ENCODE assay signal across 1 cellular context in genomic region chr1:59816318-59816878, GRCh38.
TF ChIP-seq lines count a peak whose summit lies in the region.

No MANE protein-coding gene starts in this region.

TF ChIP-seq in HCT116, 20 proteins besides CTCF, POLR2A, EP300 and RAD21:
- TF ChIP-seq EZH2phosphoT487 (IDR thresholded peaks at IDR 0.05; ENCODE audit: borderline replicate concordance), result no peak
- TF ChIP-seq, protein P1, sequence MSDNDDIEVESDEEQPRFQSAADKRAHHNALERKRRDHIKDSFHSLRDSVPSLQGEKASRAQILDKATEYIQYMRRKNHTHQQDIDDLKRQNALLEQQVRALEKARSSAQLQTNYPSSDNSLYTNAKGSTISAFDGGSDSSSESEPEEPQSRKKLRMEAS (IDR thresholded peaks at IDR 0.05), result no peak
- no peak for TF ChIP-seq YY1 (IDR thresholded peaks at IDR 0.05; ENCODE audit: extremely low read depth, insufficient replicate concordance, low read depth, low read length)
- no peak for TF ChIP-seq SP1 (IDR thresholded peaks at IDR 0.05; ENCODE audit: low read depth)
- TF ChIP-seq FOSL1 (IDR thresholded peaks at IDR 0.05; ENCODE audit: low read depth), result no peak
- TF ChIP-seq CEBPB (IDR thresholded peaks at IDR 0.05; ENCODE audit: low read depth), result no peak
- TF ChIP-seq ZFX (IDR thresholded peaks at IDR 0.05), result no peak
- TF ChIP-seq CBX3 (IDR thresholded peaks at IDR 0.05; ENCODE audit: low read depth), result no peak
- no peak for TF ChIP-seq EGR1 (IDR thresholded peaks at IDR 0.05; ENCODE audit: low read depth)
- TF ChIP-seq POLR2AphosphoS5 (IDR thresholded peaks at IDR 0.05; ENCODE audit: low read depth, low read length), result no peak
- TF ChIP-seq, protein P2, sequence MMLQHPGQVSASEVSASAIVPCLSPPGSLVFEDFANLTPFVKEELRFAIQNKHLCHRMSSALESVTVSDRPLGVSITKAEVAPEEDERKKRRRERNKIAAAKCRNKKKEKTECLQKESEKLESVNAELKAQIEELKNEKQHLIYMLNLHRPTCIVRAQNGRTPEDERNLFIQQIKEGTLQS (IDR thresholded peaks at IDR 0.05), result no peak
- no peak for TF ChIP-seq ZNF274 (IDR thresholded peaks at IDR 0.05; ENCODE audit: low read depth, low read length)
- TF ChIP-seq ZBTB33 (IDR thresholded peaks at IDR 0.05; ENCODE audit: extremely low read depth, insufficient replicate concordance, low read length), result no peak
- no peak for TF ChIP-seq SIN3A (IDR thresholded peaks at IDR 0.05; ENCODE audit: low read depth)
- TF ChIP-seq, protein P3, sequence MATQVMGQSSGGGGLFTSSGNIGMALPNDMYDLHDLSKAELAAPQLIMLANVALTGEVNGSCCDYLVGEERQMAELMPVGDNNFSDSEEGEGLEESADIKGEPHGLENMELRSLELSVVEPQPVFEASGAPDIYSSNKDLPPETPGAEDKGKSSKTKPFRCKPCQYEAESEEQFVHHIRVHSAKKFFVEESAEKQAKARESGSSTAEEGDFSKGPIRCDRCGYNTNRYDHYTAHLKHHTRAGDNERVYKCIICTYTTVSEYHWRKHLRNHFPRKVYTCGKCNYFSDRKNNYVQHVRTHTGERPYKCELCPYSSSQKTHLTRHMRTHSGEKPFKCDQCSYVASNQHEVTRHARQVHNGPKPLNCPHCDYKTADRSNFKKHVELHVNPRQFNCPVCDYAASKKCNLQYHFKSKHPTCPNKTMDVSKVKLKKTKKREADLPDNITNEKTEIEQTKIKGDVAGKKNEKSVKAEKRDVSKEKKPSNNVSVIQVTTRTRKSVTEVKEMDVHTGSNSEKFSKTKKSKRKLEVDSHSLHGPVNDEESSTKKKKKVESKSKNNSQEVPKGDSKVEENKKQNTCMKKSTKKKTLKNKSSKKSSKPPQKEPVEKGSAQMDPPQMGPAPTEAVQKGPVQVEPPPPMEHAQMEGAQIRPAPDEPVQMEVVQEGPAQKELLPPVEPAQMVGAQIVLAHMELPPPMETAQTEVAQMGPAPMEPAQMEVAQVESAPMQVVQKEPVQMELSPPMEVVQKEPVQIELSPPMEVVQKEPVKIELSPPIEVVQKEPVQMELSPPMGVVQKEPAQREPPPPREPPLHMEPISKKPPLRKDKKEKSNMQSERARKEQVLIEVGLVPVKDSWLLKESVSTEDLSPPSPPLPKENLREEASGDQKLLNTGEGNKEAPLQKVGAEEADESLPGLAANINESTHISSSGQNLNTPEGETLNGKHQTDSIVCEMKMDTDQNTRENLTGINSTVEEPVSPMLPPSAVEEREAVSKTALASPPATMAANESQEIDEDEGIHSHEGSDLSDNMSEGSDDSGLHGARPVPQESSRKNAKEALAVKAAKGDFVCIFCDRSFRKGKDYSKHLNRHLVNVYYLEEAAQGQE (IDR thresholded peaks at IDR 0.05; ENCODE audit: low read depth), result no peak
- TF ChIP-seq JUND (IDR thresholded peaks at IDR 0.05), result no peak
- TF ChIP-seq EZH2 (IDR thresholded peaks at IDR 0.05), result no peak
- no peak for TF ChIP-seq TCF7L2 (IDR thresholded peaks at IDR 0.05; ENCODE audit: borderline replicate concordance, extremely low read depth, insufficient read depth, insufficient read length)
